Comparison of ENCODE assay signal across 9 cellular contexts in genomic region chr2:97714084-97714949, GRCh38. TPM values are rescaled to one million over a fixed set of nuclear protein-coding genes. Genes with fewer than 3 reads are reported as not detected.
A peak's percentile ranks its signal among the peaks of the same experiment; 100 is the strongest.
DNase-seq lines count a peak whose midpoint lies in the region; FAIRE-seq lines count a peak whose summit lies in the region.
"Had no signal": no experiment of that assay in that cellular context is flagged by ENCODE, and none has a peak within 500 bp of the region (broad histone marks: within the 10 kb centered on the region; RNA-seq: fewer than 3 reads in every experiment).

No MANE protein-coding gene starts in this region.

- H3K4me3 Mint-ChIP-seq in activated naive CD4-positive, alpha-beta T cell treated with anti-CD3 and anti-CD28 coated beads, Interleukin-2, amount 10 ng/mL, durations not matched to agents 7 days and 5 days, result peak overlapping the region; percentile 85

- peaks cover 55% of the 10 kb centered on the region for H3K36me3 Mint-ChIP-seq in activated naive CD4-positive, alpha-beta T cell treated with anti-CD3 and anti-CD28 coated beads, Interleukin-2, amount 10 ng/mL, durations not matched to agents 7 days and 5 days

- H3K36me3 ChIP-seq in urinary bladder (ENCODE audit: insufficient read depth), result no peaks in the 10 kb centered on the region

- CTCF ChIA-PET in activated naive CD4-positive, alpha-beta T cell treated with anti-CD3 and anti-CD28 coated beads, Interleukin-2, amount 10 ng/mL, durations not matched to agents 7 days and 5 days (lab: Charles Lee), result interaction anchor here (0.7 to 4.2 kb wide), 8 partner anchors 11 to 50 kb away, joined by 3 to 31 read pairs (median 7); partner anchors contain the start of gene ACTR1B

- DNase-seq in stimulated activated CD4-positive, alpha-beta T cell treated with anti-CD3 and anti-CD28 coated beads, Interleukin-12 subunit alpha, Interleukin-12 subunit beta, amount 100 ng/mL, for 4 hours, result peak; percentile 21
- no peak for DNase-seq in stimulated activated CD4-positive, alpha-beta T cell treated with anti-CD3 and anti-CD28 coated beads, Interleukin-4, amount 100 ng/mL, for 4 hours
- DNase-seq in activated naive CD4-positive, alpha-beta T cell treated with anti-CD3 and anti-CD28 coated beads, Interleukin-2, amount 10 ng/mL, durations not matched to agents 7 days and 5 days, result peak; percentile 37
- no peak for DNase-seq in frontal cortex (ENCODE audit: low spot score in 2 of 2)
- no peak for DNase-seq in HUDEP-2 (lab: John Stamatoyannopoulos, UW; ENCODE audit: unreplicated experiment in 76 of 76)
- no peak for DNase-seq in NCI-H1694 treated with DMSO at 0.1 percent for 48 hours (lab: John Stamatoyannopoulos, UW)
- DNase-seq: MM.1S had no signal

- no peak for FAIRE-seq in frontal cortex (lab: Jason Lieb, UNC)

- peak overlapping the region; percentile 96 for H3K27ac Mint-ChIP-seq in activated naive CD4-positive, alpha-beta T cell treated with anti-CD3 and anti-CD28 coated beads, Interleukin-2, amount 10 ng/mL, durations not matched to agents 7 days and 5 days

- H3K9me3 Mint-ChIP-seq in activated naive CD4-positive, alpha-beta T cell treated with anti-CD3 and anti-CD28 coated beads, Interleukin-2, amount 10 ng/mL, durations not matched to agents 7 days and 5 days, result no peaks in the 10 kb centered on the region

- peaks cover 88% of the 10 kb centered on the region for H3K4me1 Mint-ChIP-seq in activated naive CD4-positive, alpha-beta T cell treated with anti-CD3 and anti-CD28 coated beads, Interleukin-2, amount 10 ng/mL, durations not matched to agents 7 days and 5 days

- no peak overlapping the region for H3K27ac ChIP-seq in urinary bladder (ENCODE audit: low read depth)

- no peaks in the 10 kb centered on the region for H3K9me3 ChIP-seq in mononuclear cell (ENCODE audit: low read depth, low read length)

- 80% methylated on average over 17 of the region's 17 CpGs for WGBS in urinary bladder

- peaks cover 65% of the 10 kb centered on the region for H3K4me1 ChIP-seq in mononuclear cell (ENCODE audit: insufficient read depth, low read length)
- no peaks in the 10 kb centered on the region for H3K4me1 ChIP-seq in urinary bladder (ENCODE audit: insufficient read depth)

- no peaks in the 10 kb centered on the region for H3K27me3 Mint-ChIP-seq in activated naive CD4-positive, alpha-beta T cell treated with anti-CD3 and anti-CD28 coated beads, Interleukin-2, amount 10 ng/mL, durations not matched to agents 7 days and 5 days

- no peaks in the 10 kb centered on the region for H3K27me3 ChIP-seq in mononuclear cell (ENCODE audit: insufficient read depth, low read length)

- peak overlapping the region; percentile 56 for H3K4me3 ChIP-seq in mononuclear cell (ENCODE audit: low read length)
- H3K4me3 ChIP-seq in urinary bladder (ENCODE audit: low read depth, low read length), result peak overlapping the region; percentile 7

RNA-seq across cellular contexts. Expression of gene ZAP70, which starts 0.9 kb away (rescaled TPM):
- total RNA-seq in mononuclear cell, result 137 TPM
- total RNA-seq in urinary bladder, result 1.9 TPM
- 2.5 TPM for polyA plus RNA-seq in urinary bladder
- total RNA-seq in frontal cortex, result 0.82 TPM

RNA-seq across cellular contexts. Expression of gene C2orf92, which starts 44.8 kb away (rescaled TPM):
- total RNA-seq in mononuclear cell, result 4.5 TPM
- total RNA-seq in urinary bladder, result 11.2 TPM
- 1.7 TPM for polyA plus RNA-seq in urinary bladder
- 3.3 TPM for total RNA-seq in frontal cortex

RNA-seq across cellular contexts. Expression of gene ACTR1B, which starts 50.5 kb away (rescaled TPM):
- total RNA-seq in mononuclear cell, result 53.7 TPM
- 34.8 TPM for total RNA-seq in urinary bladder
- polyA plus RNA-seq in urinary bladder, result 93.2 TPM
- total RNA-seq in frontal cortex, result 28.9 TPM

Comparison
In these comparisons a context has a peak if more than half of its experiments do, and no peak if none do; other contexts are left out.
1. DNase-seq: peak in stimulated activated CD4-positive, alpha-beta T cell treated with anti-CD3 and anti-CD28 coated beads, Interleukin-12 subunit alpha, Interleukin-12 subunit beta, amount 100 ng/mL, for 4 hours (single experiment) and activated naive CD4-positive, alpha-beta T cell treated with anti-CD3 and anti-CD28 coated beads, Interleukin-2, amount 10 ng/mL, durations not matched to agents 7 days and 5 days (single experiment); none in stimulated activated CD4-positive, alpha-beta T cell treated with anti-CD3 and anti-CD28 coated beads, Interleukin-4, amount 100 ng/mL, for 4 hours (0 of 2), frontal cortex (0 of 2), HUDEP-2 (0 of 76) and NCI-H1694 treated with DMSO at 0.1 percent for 48 hours (single experiment).
2. RNA of gene ZAP70, which starts 0.9 kb away (total RNA-seq): 137 TPM in mononuclear cell (single experiment); 1.9 TPM in urinary bladder (single experiment) and 0.82 TPM in frontal cortex (single experiment); every median in the first group is over 10 times any median in the second.